ENCODE assay signal across 15 cellular contexts in genomic region chr1:116474921-116475849, GRCh38.
DNase-seq lines count a peak whose midpoint lies in the region; ATAC-seq, FAIRE-seq and TF ChIP-seq lines count a peak whose summit lies in the region.
"Had no signal": no experiment of that assay in that cellular context is flagged by ENCODE, and none has a peak within 500 bp of the region (broad histone marks: within the 10 kb centered on the region; RNA-seq: fewer than 3 reads in every experiment).

No MANE protein-coding gene starts in this region.

- H3K27ac Mint-ChIP-seq in activated CD4-positive, alpha-beta memory T cell treated with anti-CD3 and anti-CD28 coated beads for 36 hours, result no peak overlapping the region
- H3K27ac Mint-ChIP-seq: activated CD4-positive, alpha-beta T cell treated with anti-CD3 and anti-CD28 coated beads, Interleukin-2, amount 10 ng/mL, durations not matched to agents 24 days and 14 days had no signal

- intact Hi-C loops in activated CD4-positive, alpha-beta memory T cell treated with anti-CD3 and anti-CD28 coated beads for 36 hours (cut with micrococcal nuclease), result no loop called here

- H3K4me3 ChIP-seq in HEK293 (ENCODE audit: low read depth, low read length) (no peak overlapping the region), duodenal mucosa (ENCODE audit: low read depth in 1 of 2, low read length in 2 of 2) (peak overlapping the region in 1 of 2 donors; percentile 36)
- H3K4me3 ChIP-seq: lung had no signal

- H3K36me3 Mint-ChIP-seq in activated CD4-positive, alpha-beta memory T cell treated with anti-CD3 and anti-CD28 coated beads for 36 hours, result no peaks in the 10 kb centered on the region

- no peaks in the 10 kb centered on the region for H3K9me3 ChIP-seq in HEK293 (ENCODE audit: control insufficient read depth, insufficient read depth, low read depth, low read length)
- H3K9me3 ChIP-seq in duodenal mucosa (ENCODE audit: control insufficient read depth in 1 of 2, low read length in 2 of 2), result no peaks in the 10 kb centered on the region

- POLR2A ChIA-PET in HEK293 (lab: Yijun Ruan, JAX), result no interaction called here
- POLR2A ChIA-PET in activated CD4-positive, alpha-beta memory T cell treated with anti-CD3 and anti-CD28 coated beads for 36 hours (lab: Charles Lee), result no interaction called here

- H3K27me3 ChIP-seq in duodenal mucosa (ENCODE audit: control insufficient read depth in 1 of 2, insufficient read depth in 2 of 2, low read length in 2 of 2), result no peaks in the 10 kb centered on the region

- CTCF ChIA-PET in HEK293 (lab: Yijun Ruan, JAX), result interaction anchor here (0.5 to 4.9 kb wide), 4 partner anchors 10 to 1279 kb away, joined by 3 to 30 read pairs (median 4); no protein-coding TSS in a partner anchor
- CTCF ChIA-PET in activated CD4-positive, alpha-beta memory T cell treated with anti-CD3 and anti-CD28 coated beads for 36 hours (lab: Charles Lee), result interaction anchor here (1.7 to 6.3 kb wide), 2 partner anchors 10 to 336 kb away, joined by 8 to 29 read pairs; no protein-coding TSS in a partner anchor

- no peak for TF ChIP-seq POLR2A in GM12891 (IDR thresholded peaks at IDR 0.05; ENCODE audit: low read depth, low read length)

- H3K4me3 Mint-ChIP-seq in activated CD4-positive, alpha-beta memory T cell treated with anti-CD3 and anti-CD28 coated beads for 36 hours, result no peak overlapping the region
- H3K4me3 Mint-ChIP-seq: activated CD4-positive, alpha-beta T cell treated with anti-CD3 and anti-CD28 coated beads, Interleukin-2, amount 10 ng/mL, durations not matched to agents 24 days and 14 days had no signal

- H3K9ac ChIP-seq in duodenal mucosa (ENCODE audit: low read depth in 1 of 2, low read length in 2 of 2), result peak overlapping the region; percentile 64 to 80

- ATAC-seq in left lobe of liver, result peak; percentile 77
- no peak for ATAC-seq in GM21619 (IDR thresholded peaks at IDR 0.05; ENCODE audit: unreplicated experiment)
- ATAC-seq: esophagus mucosa, HCT116 had no signal

- H3K27ac ChIP-seq in HEK293 (ENCODE audit: extremely low read depth, low read depth, low read length) (no peak overlapping the region), duodenal mucosa (ENCODE audit: low read depth, low read length) (peak overlapping the region; percentile 94)

- H3K9me3 Mint-ChIP-seq in activated CD4-positive, alpha-beta memory T cell treated with anti-CD3 and anti-CD28 coated beads for 36 hours, result no peaks in the 10 kb centered on the region
- H3K9me3 Mint-ChIP-seq: activated CD4-positive, alpha-beta T cell treated with anti-CD3 and anti-CD28 coated beads, Interleukin-2, amount 10 ng/mL, durations not matched to agents 24 days and 14 days had no signal

- H3K4me1 ChIP-seq in HEK293 (ENCODE audit: control insufficient read depth, insufficient read depth, low read length) (peaks cover 17% of the 10 kb centered on the region), duodenal mucosa (ENCODE audit: control insufficient read depth in 1 of 2, insufficient read depth in 2 of 2, low read length in 2 of 2) (peaks cover 64 to 71% of the 10 kb centered on the region in 2 donors)

- H3K36me3 ChIP-seq in HEK293 (ENCODE audit: control insufficient read depth in 2 of 2, insufficient read depth in 1 of 2, low read length in 2 of 2), result no peaks in the 10 kb centered on the region
- H3K36me3 ChIP-seq in duodenal mucosa (ENCODE audit: control insufficient read depth in 1 of 2, insufficient read depth in 2 of 2, low read length in 2 of 2), result no peaks in the 10 kb centered on the region

- FAIRE-seq in GM12891 (lab: Jason Lieb, UNC), result no peak

- no peak for DNase-seq in left lobe of liver (ENCODE audit: low spot score)
- peak; percentile 99 for DNase-seq in renal cortical epithelial cell (ENCODE audit: low read depth)
- DNase-seq in NCI-H2227 (lab: John Stamatoyannopoulos, UW; ENCODE audit: unreplicated experiment), result no peak
- DNase-seq in GM12891 (ENCODE audit: insufficient read length, low spot score), result no peak
- DNase-seq in activated CD4-positive, alpha-beta memory T cell treated with anti-CD3 and anti-CD28 coated beads for 36 hours, result no peak
- DNase-seq: activated CD4-positive, alpha-beta T cell treated with anti-CD3 and anti-CD28 coated beads, Interleukin-2, amount 10 ng/mL, durations not matched to agents 24 days and 14 days; AML-193; NCI-H187; T-helper 9 cell had no signal

- TF ChIP-seq CTCF in HEK293 (tag by site-specific recombination; IDR thresholded peaks at IDR 0.05), result no peak

- no peaks in the 10 kb centered on the region for H3K27me3 Mint-ChIP-seq in activated CD4-positive, alpha-beta memory T cell treated with anti-CD3 and anti-CD28 coated beads for 36 hours

- H3K4me1 Mint-ChIP-seq in activated CD4-positive, alpha-beta memory T cell treated with anti-CD3 and anti-CD28 coated beads for 36 hours (ENCODE audit: low read depth), result no peaks in the 10 kb centered on the region
- H3K4me1 Mint-ChIP-seq: activated CD4-positive, alpha-beta T cell treated with anti-CD3 and anti-CD28 coated beads, Interleukin-2, amount 10 ng/mL, durations not matched to agents 24 days and 14 days had no signal

TF ChIP-seq in HEK293, 187 proteins besides CTCF, POLR2A, EP300 and RAD21:
- TF ChIP-seq ZFHX2 (tag by site-specific recombination; conservative IDR thresholded peaks at IDR 0.05) (0 out of 2 replicates have a peak, but pooled peaks have one; percentile 7), YY2 (tag by site-specific recombination; IDR thresholded peaks at IDR 0.05) (0 out of 2 replicates have a peak, but pooled peaks have one; percentile 27), SALL2 (tag by site-specific recombination; IDR thresholded peaks at IDR 0.05; ENCODE audit: borderline replicate concordance) (no peak)

TF ChIP-seq in GM12891, 5 proteins besides CTCF, POLR2A, EP300 and RAD21:
- TF ChIP-seq SPI1 (IDR thresholded peaks at IDR 0.05; ENCODE audit: low read depth, low read length) (no peak), TAF1 (IDR thresholded peaks at IDR 0.05; ENCODE audit: low read depth, low read length) (no peak), PAX5 (IDR thresholded peaks at IDR 0.05; ENCODE audit: insufficient read depth, low read length, severe bottlenecking) (no peak), POLR2AphosphoS5 (IDR thresholded peaks at IDR 0.05; ENCODE audit: low read depth, low read length) (no peak), POU2F2 (IDR thresholded peaks at IDR 0.05; ENCODE audit: low read depth, low read length) (no peak)
